Comparison of ENCODE assay signal across 7 cellular contexts in the genomic region with DNA sequence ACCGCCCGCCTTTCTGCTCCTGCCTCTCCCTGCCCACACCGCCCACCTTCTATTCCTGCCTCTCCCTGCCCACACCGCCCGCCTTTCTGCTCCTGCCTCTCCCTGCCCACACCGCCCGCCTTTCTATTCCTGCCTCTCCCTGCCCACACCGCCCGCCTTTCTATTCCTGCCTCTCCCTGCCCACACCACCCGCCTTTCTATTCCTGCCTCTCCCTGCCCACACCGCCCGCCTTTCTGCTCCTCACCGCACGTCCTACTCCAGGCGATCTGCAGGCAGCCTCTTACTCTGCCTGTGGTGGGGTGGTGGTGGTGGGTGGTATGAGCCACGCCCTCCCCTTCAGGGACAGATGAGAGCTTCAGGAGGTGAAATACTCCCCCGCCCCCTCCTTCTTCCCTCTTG.
A peak's percentile ranks its signal among the peaks of the same experiment; 100 is the strongest.
DNase-seq lines count a peak whose midpoint lies in the region; TF ChIP-seq lines count a peak whose summit lies in the region.
"Not testable (repeated sequence)": the region's sequence is repeated elsewhere in the genome, so short reads cannot be mapped to it uniquely, and the experiment has no call there.

No MANE protein-coding gene starts in this region.

- H2BK120ac ChIP-seq in neuronal stem cell (ENCODE audit: low read depth, low read length), result peak overlapping the region; percentile 92

- H3K36me3 ChIP-seq in WERI-Rb-1; neuronal stem cell (replicated peaks in 1 of 2; ENCODE audit: control insufficient read depth in 2 of 2, insufficient read depth in 2 of 2, low read length in 2 of 2): not testable (repeated sequence)

- H3K23ac ChIP-seq in neuronal stem cell (ENCODE audit: low read depth, low read length, poor library complexity), result peak overlapping the region; percentile 99

- H2BK15ac ChIP-seq in neuronal stem cell (ENCODE audit: low read length), result peak overlapping the region; percentile 69

- H3K4ac ChIP-seq in neuronal stem cell (ENCODE audit: low read length), result not testable (repeated sequence)

- not testable (repeated sequence) for H3K27ac ChIP-seq in WERI-Rb-1; neuronal stem cell (replicated peaks; ENCODE audit: low read length)
- H3K27ac ChIP-seq in caudate nucleus (ENCODE audit: low read depth, low read length), result peak overlapping the region; percentile 87

- TF ChIP-seq CTCF in GM12865 (IDR thresholded peaks at IDR 0.05; ENCODE audit: insufficient read depth, low read depth, low read length, missing control alignments); WERI-Rb-1 (IDR thresholded peaks at IDR 0.05; ENCODE audit: low read depth, low read length): not testable (repeated sequence)

- H3K27me3 ChIP-seq in WERI-Rb-1 (ENCODE audit: insufficient read depth, low read depth, severe bottlenecking); neuronal stem cell (ENCODE audit: control insufficient read depth in 3 of 3, insufficient read depth in 3 of 3, low read depth in 1 of 3, low read length in 3 of 3): not testable (repeated sequence)

- H2BK12ac ChIP-seq in neuronal stem cell (ENCODE audit: low read length), result peak overlapping the region; percentile 67

- H2AFZ ChIP-seq in neuronal stem cell (ENCODE audit: low read length), result not testable (repeated sequence)

- no CpG with 5 or more reads among the region's 17 CpGs for WGBS in neuronal stem cell (ENCODE audit: extremely low coverage in 2 of 2, insufficient read length in 2 of 2, insufficient replicate concordance in 1 of 2), 2 donors

- H3K4me3 ChIP-seq in GM12865 (ENCODE audit: low read depth, low read length); WERI-Rb-1 (ENCODE audit: low read depth, low read length); neuronal stem cell (ENCODE audit: low read length in 2 of 2): not testable (repeated sequence)

- peak; percentile 3 for DNase-seq in GM12865 (ENCODE audit: low read depth)
- DNase-seq in WERI-Rb-1, result peak; percentile 16
- DNase-seq in activated T-cell treated with anti-CD3 and anti-CD28 coated beads, Interleukin-2, amount 50 U/mL, for 48 hours, result peak; percentile 19 to 23
- not testable (repeated sequence) for DNase-seq in caudate nucleus (lab: John Stamatoyannopoulos, UW); neuronal stem cell (ENCODE audit: low spot score)
- DNase-seq in glomerular visceral epithelial cell (ENCODE audit: extremely low spot score), result peak; percentile 19
- peak; percentile 14 for DNase-seq in stimulated activated CD4-positive, alpha-beta T cell treated with anti-CD3 and anti-CD28 coated beads, Interleukin-4, amount 100 ng/mL, for 24 hours

- peak overlapping the region; percentile 89 for H3K18ac ChIP-seq in neuronal stem cell (ENCODE audit: low read length)

- peak overlapping the region; percentile 48 for H2BK5ac ChIP-seq in neuronal stem cell (ENCODE audit: low read length)

- peak overlapping the region; percentile 93 for H4K91ac ChIP-seq in neuronal stem cell (ENCODE audit: low read depth, low read length, poor library complexity)

- H3K9ac ChIP-seq in neuronal stem cell (ENCODE audit: low read depth, low read length, poor library complexity), result peak overlapping the region; percentile 85

- peak overlapping the region; percentile 82 for H2AK5ac ChIP-seq in neuronal stem cell (ENCODE audit: low read depth, low read length)

- H3K4me2 ChIP-seq in neuronal stem cell (ENCODE audit: insufficient read depth, low read length, poor library complexity, severe bottlenecking), result not testable (repeated sequence)

- not testable (repeated sequence) for H3K79me1 ChIP-seq in neuronal stem cell (ENCODE audit: low read depth, low read length)

- H3K14ac ChIP-seq in neuronal stem cell (ENCODE audit: low read length), result peak overlapping the region; percentile 89

- H3K4me1 ChIP-seq in neuronal stem cell (ENCODE audit: control insufficient read depth in 2 of 2, insufficient read depth in 1 of 2, low read depth in 1 of 2, low read length in 2 of 2), result not testable (repeated sequence)

- not testable (repeated sequence) for H3K9me3 ChIP-seq in WERI-Rb-1 (ENCODE audit: severe bottlenecking); neuronal stem cell (replicated peaks in 1 of 2; ENCODE audit: control insufficient read depth in 2 of 2, insufficient read depth in 1 of 2, low read depth in 1 of 2, low read length in 2 of 2)

- H4K8ac ChIP-seq in neuronal stem cell (ENCODE audit: low read depth, low read length), result not testable (repeated sequence)
